ENCODE assay signal across 8 cellular contexts in the genomic region with DNA sequence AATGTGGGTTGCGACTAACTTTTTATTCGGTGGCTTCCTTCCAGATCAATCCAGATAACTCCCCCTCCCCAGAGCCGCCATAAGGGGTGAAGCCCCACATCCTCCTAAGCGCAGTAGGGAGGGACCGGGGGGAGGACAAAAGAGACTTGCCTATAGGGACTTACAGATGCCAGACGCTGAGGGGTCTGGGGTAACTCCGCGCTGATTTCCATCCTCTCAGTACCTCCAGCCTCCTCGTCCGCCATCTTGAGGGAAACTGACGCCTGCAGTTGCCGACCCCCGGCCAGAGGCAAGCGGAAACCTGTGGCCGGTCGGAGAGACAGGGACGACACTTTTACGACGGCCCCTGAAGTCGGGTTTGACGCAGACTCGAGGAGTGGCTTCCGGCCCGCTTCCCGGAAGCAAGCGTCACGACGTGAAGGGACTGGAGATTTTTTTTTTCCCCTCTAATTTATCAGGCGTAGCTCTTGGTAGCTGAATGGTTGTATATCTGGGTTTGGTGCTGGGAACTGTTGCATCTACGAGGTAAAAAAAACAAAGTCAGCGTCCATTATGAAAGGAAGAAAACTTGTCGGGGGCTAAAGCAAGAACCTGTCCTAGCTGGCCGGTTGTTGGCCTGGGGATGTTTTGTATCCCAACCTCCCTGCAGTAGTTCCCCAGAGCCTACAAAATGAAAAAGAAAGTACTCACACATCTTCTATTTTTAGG.
DNase-seq lines count a peak whose midpoint lies in the region; ATAC-seq and TF ChIP-seq lines count a peak whose summit lies in the region.

Gene UBR1, minus strand, starts transcription at position 261 of the 708 bp plus-strand sequence. Its CDS starts 16 bp downstream, at position 245.

- ATAC-seq in SK-N-SH treated with all-trans-retinoic acid at 6 μM for 48 hours = peak; percentile 92

- TF ChIP-seq CTCF in HFF-Myc (IDR thresholded peaks at IDR 0.05; ENCODE audit: low read depth, low read length, missing control alignments) (no peak), NB4 (IDR thresholded peaks at IDR 0.05; ENCODE audit: low read depth, low read length) (no peak), neutrophil (IDR thresholded peaks at IDR 0.05) (no peak)

- no peaks in the 10 kb centered on the region for H3K9me3 ChIP-seq in neutrophil

- peaks cover 22 to 37% of the 10 kb centered on the region in 2 experiments for H3K4me1 ChIP-seq in neutrophil (ENCODE audit: control insufficient read depth in 1 of 2, insufficient read depth in 1 of 2, low read depth in 1 of 2, low read length in 1 of 2)

- H3K36me3 ChIP-seq in neutrophil = no peaks in the 10 kb centered on the region

- peak within 1 kb of the TSS; percentile 87 for H3K27ac ChIP-seq in neutrophil
- peak within 1 kb of the TSS; percentile 87 for H3K27ac ChIP-seq in substantia nigra (ENCODE audit: low read depth, low read length, poor library complexity, severe bottlenecking)

- DNase-seq in GF-D8 (lab: John Stamatoyannopoulos, UW) (peak; percentile 52), HFF-Myc (ENCODE audit: extremely low read depth, low read depth) (peak; percentile 69), NB4 (ENCODE audit: low read depth) (peak; percentile 94), germinal center (ENCODE audit: low spot score) (peak; percentile 87), substantia nigra (lab: John Stamatoyannopoulos, UW) (peak; percentile 29 to 92 (median 78))
- peak; percentile 88 for DNase-seq in activated naive CD4-positive, alpha-beta T cell treated with anti-CD3 and anti-CD28 coated beads, Interleukin-2, amount 50 U/mL, for 16 hours

- H3K4me3 ChIP-seq in HFF-Myc (replicated peaks; ENCODE audit: low read depth, low read length) (peak within 1 kb of the TSS; percentile 92), NB4 (ENCODE audit: low read depth, low read length) (peak within 1 kb of the TSS; percentile 96), neutrophil (ENCODE audit: low read depth in 1 of 2, low read length in 1 of 2) (peak within 1 kb of the TSS; percentile 77 to 86)

- no peaks in the 10 kb centered on the region for H3K27me3 ChIP-seq in neutrophil

- TF ChIP-seq POLR2A in NB4 (IDR thresholded peaks at IDR 0.05; ENCODE audit: extremely low read depth, insufficient read length) = peak; percentile 89

TF ChIP-seq in SK-N-SH treated with all-trans-retinoic acid at 6 μM for 48 hours, 23 proteins besides CTCF, POLR2A, EP300 and RAD21:
- TF ChIP-seq TCF4 (CRISPR knock-in tag; IDR thresholded peaks at IDR 0.05; ENCODE audit: borderline replicate concordance) = no peak
- no peak for TF ChIP-seq POU6F1 (CRISPR knock-in tag; IDR thresholded peaks at IDR 0.05; ENCODE audit: borderline replicate concordance, low read depth)
- no peak for TF ChIP-seq ZFP3 (CRISPR knock-in tag; IDR thresholded peaks at IDR 0.05)
- no peak for TF ChIP-seq PPARA (CRISPR knock-in tag; IDR thresholded peaks at IDR 0.05; ENCODE audit: borderline replicate concordance)
- TF ChIP-seq OSR1 (CRISPR knock-in tag; IDR thresholded peaks at IDR 0.05) = no peak
- TF ChIP-seq CREB5 (CRISPR knock-in tag; IDR thresholded peaks at IDR 0.05; ENCODE audit: low read depth) = no peak
- no peak for TF ChIP-seq ZNF565 (CRISPR knock-in tag; conservative IDR thresholded peaks at IDR 0.05; ENCODE audit: low read depth)
- no peak for TF ChIP-seq TOX (CRISPR knock-in tag; IDR thresholded peaks at IDR 0.05; ENCODE audit: borderline replicate concordance)
- TF ChIP-seq ZNF70 (CRISPR knock-in tag; IDR thresholded peaks at IDR 0.05) = no peak
- TF ChIP-seq SNAI2 (CRISPR knock-in tag; IDR thresholded peaks at IDR 0.05) = no peak
- TF ChIP-seq ISL1 (CRISPR knock-in tag; IDR thresholded peaks at IDR 0.05) = no peak
- no peak for TF ChIP-seq ARNTL (CRISPR knock-in tag; IDR thresholded peaks at IDR 0.05; ENCODE audit: borderline replicate concordance, low read depth)
- TF ChIP-seq PATZ1 (CRISPR knock-in tag; IDR thresholded peaks at IDR 0.05; ENCODE audit: borderline replicate concordance) = no peak
TF ChIP-seq in SK-N-SH treated with all-trans-retinoic acid at 6 μM for 48 hours: peak in this region for 0.

Comparison
In these comparisons a context has a peak if more than half of its experiments do, and no peak if none do; other contexts are left out.
1. Peak in every context shown above with its lines: DNase-seq, ATAC-seq, H3K4me3 ChIP-seq and H3K27ac ChIP-seq.